20 cellular contexts compared by ENCODE assay signal in genomic region chr11:112017538-112017937, GRCh38. TPM values are rescaled to one million over a fixed set of nuclear protein-coding genes. Genes with fewer than 3 reads are reported as not detected.
DNase-seq lines count a peak whose midpoint lies in the region; ATAC-seq and TF ChIP-seq lines count a peak whose summit lies in the region.
"Had no signal": no experiment of that assay in that cellular context is flagged by ENCODE, and none has a peak within 500 bp of the region (broad histone marks: within the 10 kb centered on the region; RNA-seq: fewer than 3 reads in every experiment).

No MANE protein-coding gene starts in this region.

- BruUV-seq in Caco-2 (replicated peaks; lab: Mats Ljungman, UMichigan): no TSS peak

- POLR2A ChIA-PET in Caco-2 (lab: Charles Lee): interaction anchor here (0.6 kb wide), 1 partner anchor 31 kb away, joined by 3 read pairs; no protein-coding TSS in a partner anchor
- POLR2A ChIA-PET in activated CD8-positive, alpha-beta T cell treated with anti-CD3 and anti-CD28 coated beads for 36 hours (lab: Charles Lee): no interaction called here

- H3K36me3 ChIP-seq in Caco-2 (ENCODE audit: control insufficient read depth, insufficient read depth, low read length): no peaks in the 10 kb centered on the region
- H3K36me3 ChIP-seq in MG63: 0 out of 2 replicates have a peak, but pooled peaks cover 2% of the 10 kb centered on the region
- H3K36me3 ChIP-seq in smooth muscle cell (ENCODE audit: low read depth): peaks cover 21% of the 10 kb centered on the region
- H3K36me3 ChIP-seq: uterus had no signal

- no peaks in the 10 kb centered on the region for H3K9me3 Mint-ChIP-seq in Caco-2 (ENCODE audit: unreplicated experiment)
- no peaks in the 10 kb centered on the region for H3K9me3 Mint-ChIP-seq in progenitor cell of endocrine pancreas (ENCODE audit: low read depth)
- no peaks in the 10 kb centered on the region for H3K9me3 Mint-ChIP-seq in activated CD8-positive, alpha-beta T cell treated with anti-CD3 and anti-CD28 coated beads for 36 hours
- H3K9me3 Mint-ChIP-seq in effector memory CD8-positive, alpha-beta T cell: no peaks in the 10 kb centered on the region
- H3K9me3 Mint-ChIP-seq: activated naive CD8-positive, alpha-beta T cell treated with anti-CD3 and anti-CD28 coated beads, Interleukin-2, amount 10 ng/mL, durations not matched to agents 7 days and 5 days had no signal

- H3K27me3 Mint-ChIP-seq in Caco-2 (ENCODE audit: insufficient read depth, unreplicated experiment): no peaks in the 10 kb centered on the region
- peaks cover 31% of the 10 kb centered on the region for H3K27me3 Mint-ChIP-seq in progenitor cell of endocrine pancreas
- H3K27me3 Mint-ChIP-seq in activated CD8-positive, alpha-beta T cell treated with anti-CD3 and anti-CD28 coated beads for 36 hours: no peaks in the 10 kb centered on the region
- peaks cover 8 to 12% of the 10 kb centered on the region in 2 donors for H3K27me3 Mint-ChIP-seq in effector memory CD8-positive, alpha-beta T cell

- H3K27ac ChIP-seq in substantia nigra (ENCODE audit: low read depth, low read length, poor library complexity, severe bottlenecking) (no peak overlapping the region), smooth muscle cell (ENCODE audit: low read depth) (no peak overlapping the region)
- H3K27ac ChIP-seq: lower lobe of right lung, uterus, VCaP had no signal

- H3K4me3 Mint-ChIP-seq in Caco-2 (ENCODE audit: unreplicated experiment): peak overlapping the region; percentile 11
- H3K4me3 Mint-ChIP-seq in progenitor cell of endocrine pancreas (ENCODE audit: low read depth): no peak overlapping the region
- H3K4me3 Mint-ChIP-seq in activated CD8-positive, alpha-beta T cell treated with anti-CD3 and anti-CD28 coated beads for 36 hours: no peak overlapping the region
- no peak overlapping the region for H3K4me3 Mint-ChIP-seq in effector memory CD8-positive, alpha-beta T cell
- H3K4me3 Mint-ChIP-seq: activated naive CD8-positive, alpha-beta T cell treated with anti-CD3 and anti-CD28 coated beads, Interleukin-2, amount 10 ng/mL, durations not matched to agents 7 days and 5 days had no signal

- peaks cover 13% of the 10 kb centered on the region for H3K4me1 ChIP-seq in Caco-2
- no peaks in the 10 kb centered on the region for H3K4me1 ChIP-seq in smooth muscle cell (ENCODE audit: low read depth)
- H3K4me1 ChIP-seq: lower lobe of right lung, uterus had no signal

- H3K9ac ChIP-seq in smooth muscle cell (ENCODE audit: low read depth): no peak overlapping the region

- H3K27ac Mint-ChIP-seq in Caco-2 (ENCODE audit: unreplicated experiment) (no peak overlapping the region), progenitor cell of endocrine pancreas (peak overlapping the region; percentile 23)
- no peak overlapping the region for H3K27ac Mint-ChIP-seq in activated CD8-positive, alpha-beta T cell treated with anti-CD3 and anti-CD28 coated beads for 36 hours
- H3K27ac Mint-ChIP-seq in effector memory CD8-positive, alpha-beta T cell: no peak overlapping the region
- H3K27ac Mint-ChIP-seq: activated naive CD8-positive, alpha-beta T cell treated with anti-CD3 and anti-CD28 coated beads, Interleukin-2, amount 10 ng/mL, durations not matched to agents 7 days and 5 days had no signal

- 90% methylated on average over 4 of the region's 4 CpGs for WGBS in smooth muscle cell (ENCODE audit: low lambda C conversion rate)

- H3K9me3 ChIP-seq in Caco-2: no peaks in the 10 kb centered on the region
- no peaks in the 10 kb centered on the region for H3K9me3 ChIP-seq in MG63
- H3K9me3 ChIP-seq in smooth muscle cell (replicated peaks; ENCODE audit: low read depth): no peaks in the 10 kb centered on the region
- H3K9me3 ChIP-seq: lower lobe of right lung, uterus had no signal

- CTCF ChIA-PET in Caco-2 (lab: Charles Lee): interaction anchor here (1.1 to 1.6 kb wide), 2 partner anchors 8 to 86 kb away, joined by 3 to 10 read pairs; partner anchors contain the start of gene DLAT
- CTCF ChIA-PET in activated CD8-positive, alpha-beta T cell treated with anti-CD3 and anti-CD28 coated beads for 36 hours (lab: Charles Lee): interaction anchor here (1.2 kb wide), 1 partner anchor 86 kb away, joined by 4 read pairs; no protein-coding TSS in a partner anchor

- no peaks in the 10 kb centered on the region for H3K36me3 Mint-ChIP-seq in Caco-2 (ENCODE audit: insufficient read depth, unreplicated experiment)
- peaks cover 21% of the 10 kb centered on the region for H3K36me3 Mint-ChIP-seq in progenitor cell of endocrine pancreas (ENCODE audit: insufficient read depth)
- H3K36me3 Mint-ChIP-seq in activated CD8-positive, alpha-beta T cell treated with anti-CD3 and anti-CD28 coated beads for 36 hours (ENCODE audit: low read depth): no peaks in the 10 kb centered on the region
- no peaks in the 10 kb centered on the region for H3K36me3 Mint-ChIP-seq in effector memory CD8-positive, alpha-beta T cell (ENCODE audit: insufficient read depth)

- intact Hi-C loops in Caco-2 (cut with micrococcal nuclease; ENCODE audit: unreplicated experiment): no loop called here
- intact Hi-C loops in activated CD8-positive, alpha-beta T cell treated with anti-CD3 and anti-CD28 coated beads for 36 hours (cut with micrococcal nuclease): no loop called here

- H3K27me3 ChIP-seq in Caco-2 (replicated peaks; ENCODE audit: control insufficient read depth, insufficient read depth, low read length): no peaks in the 10 kb centered on the region
- no peaks in the 10 kb centered on the region for H3K27me3 ChIP-seq in MG63
- H3K27me3 ChIP-seq in smooth muscle cell (ENCODE audit: low read depth): no peaks in the 10 kb centered on the region
- H3K27me3 ChIP-seq: uterus had no signal

- H4K20me1 ChIP-seq in smooth muscle cell (ENCODE audit: low read depth): no peaks in the 10 kb centered on the region

- H3K4me1 Mint-ChIP-seq in Caco-2 (ENCODE audit: low read depth, unreplicated experiment): peaks cover 33% of the 10 kb centered on the region
- H3K4me1 Mint-ChIP-seq in progenitor cell of endocrine pancreas (ENCODE audit: low read depth): peaks cover 34% of the 10 kb centered on the region
- H3K4me1 Mint-ChIP-seq in activated CD8-positive, alpha-beta T cell treated with anti-CD3 and anti-CD28 coated beads for 36 hours (ENCODE audit: low read depth): peaks cover under 1% of the 10 kb centered on the region
- H3K4me1 Mint-ChIP-seq in effector memory CD8-positive, alpha-beta T cell (ENCODE audit: low read depth in 2 of 2): no peaks in the 10 kb centered on the region
- H3K4me1 Mint-ChIP-seq: activated naive CD8-positive, alpha-beta T cell treated with anti-CD3 and anti-CD28 coated beads, Interleukin-2, amount 10 ng/mL, durations not matched to agents 7 days and 5 days had no signal

- DNase-seq in Caco-2 (no peak), MG63 (peak; percentile 41), fibroblast of mammary gland (ENCODE audit: low read depth) (peak; percentile 56), progenitor cell of endocrine pancreas (ENCODE audit: low spot score, unreplicated experiment) (no peak), substantia nigra (lab: John Stamatoyannopoulos, UW) (no peak), smooth muscle cell (lab: John Stamatoyannopoulos, UW; ENCODE audit: unreplicated experiment) (no peak)
- DNase-seq in activated CD8-positive, alpha-beta T cell treated with anti-CD3 and anti-CD28 coated beads for 36 hours: no peak
- no peak for DNase-seq in effector memory CD8-positive, alpha-beta T cell
- DNase-seq: activated naive CD8-positive, alpha-beta T cell treated with anti-CD3 and anti-CD28 coated beads, Interleukin-2, amount 10 ng/mL, durations not matched to agents 7 days and 5 days; DMS79 treated with DMSO at 0.1 percent for 48 hours; hypothalamus; KBM-7; lower lobe of right lung; NCI-H1436 treated with DMSO at 0.1 percent for 48 hours; NCI-H510A; nucleus accumbens; OCI-M1; stimulated activated CD4-positive, alpha-beta T cell treated with anti-CD3 and anti-CD28 coated beads, Interleukin-15, amount 100 ng/mL, for 24 hours; uterus had no signal

- H2AFZ ChIP-seq in smooth muscle cell (ENCODE audit: low read depth): no peak overlapping the region

- no peak overlapping the region for H3K4me2 ChIP-seq in smooth muscle cell

- TF ChIP-seq CTCF in Caco-2 (IDR thresholded peaks at IDR 0.05; ENCODE audit: insufficient read depth in 1 of 2, low read depth in 1 of 2, low read length in 1 of 2, severe bottlenecking in 1 of 2, unreplicated experiment in 1 of 2): no peak
- TF ChIP-seq CTCF in fibroblast of mammary gland (conservative IDR thresholded peaks at IDR 0.05; ENCODE audit: control insufficient read depth, insufficient read depth, low read depth, low read length): no peak
- TF ChIP-seq CTCF in progenitor cell of endocrine pancreas (IDR thresholded peaks at IDR 0.05; ENCODE audit: unreplicated experiment): no peak
- TF ChIP-seq CTCF in activated CD8-positive, alpha-beta T cell treated with anti-CD3 and anti-CD28 coated beads for 36 hours (IDR thresholded peaks at IDR 0.05): no peak
- no peak for TF ChIP-seq CTCF in smooth muscle cell (IDR thresholded peaks at IDR 0.05; ENCODE audit: borderline replicate concordance, insufficient read depth, poor library complexity, severe bottlenecking)

- no peaks in the 10 kb centered on the region for H3K79me2 ChIP-seq in smooth muscle cell (ENCODE audit: low read depth)

- no peak overlapping the region for H3K4me3 ChIP-seq in Caco-2 (ENCODE audit: low read depth, low read length)
- H3K4me3 ChIP-seq in MG63: 0 out of 2 replicates have a peak overlapping the region, but pooled peaks have one; percentile 1
- no peak overlapping the region for H3K4me3 ChIP-seq in fibroblast of mammary gland (ENCODE audit: control insufficient read depth, low read depth, low read length)
- H3K4me3 ChIP-seq in smooth muscle cell: no peak overlapping the region
- H3K4me3 ChIP-seq: lower lobe of right lung, uterus had no signal

- H3F3A ChIP-seq in smooth muscle cell (ENCODE audit: low read depth): no peaks in the 10 kb centered on the region

- no peak for ATAC-seq in activated CD8-positive, alpha-beta T cell treated with anti-CD3 and anti-CD28 coated beads for 36 hours
- no peak for ATAC-seq in effector memory CD8-positive, alpha-beta T cell (replicated peaks)
- ATAC-seq: lower lobe of right lung had no signal

RNA-seq across cellular contexts. Expression of gene DLAT, which starts 7.7 kb away (rescaled TPM):
- total RNA-seq in Caco-2 (2022) (99.3 and 100.0 TPM in 2 replicates), progenitor cell of endocrine pancreas (36.7 and 38.7 TPM in 2 replicates), smooth muscle cell (23.6 and 39.5 TPM in 2 replicates)
- total RNA-seq in MG63 (2014; rRNA removed; shearing (Covaris generic); ENCODE audit: low replicate concordance): 33.1 and 39.8 TPM in 2 replicates
- total RNA-seq in activated CD8-positive, alpha-beta T cell treated with anti-CD3 and anti-CD28 coated beads for 36 hours: 10 to 100 TPM; 50.3 to 51.4 TPM
- 19.2 and 23.8 TPM in 2 replicates for polyA plus RNA-seq in smooth muscle cell

RNA-seq across cellular contexts. Expression of gene PIH1D2, which starts 56.3 kb away (rescaled TPM):
- total RNA-seq in Caco-2 (2022): 2.6 and 2.7 TPM in 2 replicates
- total RNA-seq in MG63 (2014; rRNA removed; shearing (Covaris generic); ENCODE audit: low replicate concordance): 4.9 and 14.6 TPM in 2 replicates
- 4.9 and 6.2 TPM in 2 replicates for total RNA-seq in progenitor cell of endocrine pancreas
- under 1 TPM; 0.61 to 0.67 TPM for total RNA-seq in activated CD8-positive, alpha-beta T cell treated with anti-CD3 and anti-CD28 coated beads for 36 hours
- total RNA-seq in smooth muscle cell: 0.18 and 1.7 TPM in 2 replicates
- 0.82 and 1.0 TPM in 2 replicates for polyA plus RNA-seq in smooth muscle cell

RNA-seq across cellular contexts. Expression of gene NKAPD1, which starts 56.6 kb away (rescaled TPM):
- total RNA-seq in Caco-2 (2022): 36.9 and 37.4 TPM in 2 replicates
- 27.8 and 56.9 TPM in 2 replicates for total RNA-seq in MG63 (2014; rRNA removed; shearing (Covaris generic); ENCODE audit: low replicate concordance)
- 27.2 and 29.6 TPM in 2 replicates for total RNA-seq in progenitor cell of endocrine pancreas
- total RNA-seq in activated CD8-positive, alpha-beta T cell treated with anti-CD3 and anti-CD28 coated beads for 36 hours: 10 to 100 TPM; 20.8 to 22.6 TPM
- total RNA-seq in smooth muscle cell: 19.9 and 22.0 TPM in 2 replicates
- 9.2 and 16.2 TPM in 2 replicates for polyA plus RNA-seq in smooth muscle cell

Comparison
In these comparisons a context has a peak if more than half of its experiments do, and no peak if none do; other contexts are left out.
1. DNase-seq: peak in MG63 (single experiment) and fibroblast of mammary gland (single experiment); none in Caco-2 (0 of 2), progenitor cell of endocrine pancreas (single experiment), substantia nigra (0 of 49), activated CD8-positive, alpha-beta T cell treated with anti-CD3 and anti-CD28 coated beads for 36 hours (single experiment), effector memory CD8-positive, alpha-beta T cell (0 of 3) and smooth muscle cell (single experiment).